In the genomic region with DNA sequence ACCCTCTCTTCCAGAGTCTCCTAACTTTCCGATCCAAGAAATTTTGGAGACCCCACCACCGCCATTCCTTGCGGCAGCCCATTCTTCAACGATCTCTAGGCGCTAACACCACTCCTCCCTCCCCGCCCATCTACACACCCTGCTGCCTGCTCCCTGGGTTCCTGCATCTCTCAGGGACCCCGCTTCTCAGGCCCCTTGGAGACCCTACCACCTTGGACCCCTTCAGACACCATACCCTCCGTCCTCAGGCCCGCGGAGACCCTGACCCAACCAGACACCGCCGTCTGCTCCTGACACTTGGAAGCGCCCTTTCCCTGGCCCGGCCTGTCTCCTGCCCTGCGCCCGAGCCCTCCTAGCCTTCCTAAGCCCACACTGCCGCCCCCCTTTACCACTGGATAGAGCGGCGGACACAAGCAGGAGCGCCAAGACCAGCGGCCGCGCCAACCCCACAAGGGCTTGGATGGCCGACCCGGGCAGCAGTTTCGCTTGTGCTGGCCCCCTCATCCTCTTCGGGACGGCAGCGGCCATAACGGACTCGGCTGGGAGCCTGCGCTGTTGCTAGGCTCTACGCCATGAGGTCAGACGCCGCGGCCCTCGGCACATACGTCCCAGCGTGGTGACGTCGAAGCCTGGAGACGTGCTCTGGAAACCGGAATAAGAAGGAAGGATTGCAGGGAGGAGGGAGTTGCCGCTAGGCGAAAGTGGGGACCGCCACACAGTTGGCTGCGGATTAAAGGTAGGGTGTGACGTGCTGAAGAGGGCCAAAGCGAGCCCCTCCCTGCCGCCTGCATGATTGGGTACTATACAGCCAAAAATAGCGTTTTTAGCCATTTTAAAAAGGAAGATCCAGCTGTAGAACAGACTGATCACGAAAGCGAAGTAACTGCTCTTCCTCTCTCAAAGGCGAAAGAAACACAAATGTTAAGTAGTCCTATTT, we compare ENCODE assay signal across 8 cellular contexts. TPM values are rescaled to one million over a fixed set of nuclear protein-coding genes. Genes with fewer than 3 reads are reported as not detected.
DNase-seq lines count a peak whose midpoint lies in the region; ATAC-seq, FAIRE-seq and TF ChIP-seq lines count a peak whose summit lies in the region.

C5orf15 (minus strand) TSS at position 569 of the 937 bp plus-strand sequence; CDS start at position 528, 41 bp downstream.

- H3K4me3 Mint-ChIP-seq in T-cell: peak within 1 kb of the TSS; percentile 93 to 100 (median 98)

- no peak within 1 kb of the TSS for H2BK5ac ChIP-seq in trophoblast cell (ENCODE audit: low read depth, low read length, poor library complexity)

- H3K18ac ChIP-seq in trophoblast cell (ENCODE audit: low read length): peak within 1 kb of the TSS; percentile 53

- H3K14ac ChIP-seq in trophoblast cell (ENCODE audit: low read length): peak within 1 kb of the TSS; percentile 91

- H3K27ac Mint-ChIP-seq in T-cell: peak within 1 kb of the TSS; percentile 95 to 98

- CTCF ChIA-PET in T-cell (lab: Charles Lee): interaction anchor here in 1 of 2 donors (0.6 kb wide), 1 partner anchor 933 kb away, joined by 4 read pairs; no protein-coding TSS in a partner anchor

- TF ChIP-seq POLR2A in GM12891 (IDR thresholded peaks at IDR 0.05; ENCODE audit: low read depth, low read length) (peak; percentile 76), transverse colon (IDR thresholded peaks at IDR 0.05) (peak; percentile 78)

- no peaks in the 10 kb centered on the region for H3K27me3 Mint-ChIP-seq in T-cell

- WGBS in adipose tissue, 3 donors: 0 to 1% (median 1%) methylated on average over 54 of the region's 54 CpGs
- no CpG with 5 or more reads among the region's 54 CpGs for whole genome bisulfite sequencing in trophoblast cell (ENCODE audit: extremely low coverage, insufficient coverage, insufficient read length)
- 0% methylated on average over 13 to 42 of the region's 54 CpGs for WGBS in transverse colon (ENCODE audit: low coverage in 1 of 2), 2 donors

- peak within 1 kb of the TSS; percentile 88 for H2BK120ac ChIP-seq in trophoblast cell (ENCODE audit: insufficient read depth, low read length, poor library complexity)

- no peak within 1 kb of the TSS for H3K23ac ChIP-seq in trophoblast cell (ENCODE audit: low read length)

- intact Hi-C loops in cardiac septum (cut with DNase I): loop anchor here (1.0 kb wide), 2 partner anchors 15 to 37 kb away; no protein-coding TSS in a partner anchor
- intact Hi-C loops in transverse colon (cut with DNase I; ENCODE audit: low total_unique reads): no loop called here

- POLR2A ChIA-PET in T-cell (lab: Charles Lee): interaction anchor here in 1 of 2 donors (1.5 kb wide), 1 partner anchor 35 kb away, joined by 7 read pairs; no protein-coding TSS in a partner anchor

- no peak for TF ChIP-seq EP300 in transverse colon (IDR thresholded peaks at IDR 0.05; ENCODE audit: low read depth)

- H3K9me3 Mint-ChIP-seq in T-cell: no peaks in the 10 kb centered on the region

- peak within 1 kb of the TSS; percentile 98 for H4K8ac ChIP-seq in trophoblast cell (ENCODE audit: low read depth, low read length)

- peaks cover 4% of the 10 kb centered on the region for H3K79me2 ChIP-seq in trophoblast cell (ENCODE audit: control insufficient read depth, insufficient read depth, low read length, poor library complexity)

- H3K36me3 Mint-ChIP-seq in T-cell: peaks cover 28% of the 10 kb centered on the region

- peak within 1 kb of the TSS; percentile 92 for H3K9ac ChIP-seq in trophoblast cell (ENCODE audit: low read length)

- H3K4me2 ChIP-seq in trophoblast cell (ENCODE audit: low read length): peak within 1 kb of the TSS; percentile 74

- ATAC-seq in HG02840 (IDR thresholded peaks at IDR 0.05; ENCODE audit: low FRiP score, unreplicated experiment) (peak; percentile 98), T-cell (replicated peaks in 1 of 4) (peak; percentile 97 to 99 (median 98))

- H3K4me1 ChIP-seq in trophoblast cell (ENCODE audit: control insufficient read depth in 1 of 2, insufficient read depth in 2 of 2, low read length in 2 of 2): peaks cover 3 to 5% of the 10 kb centered on the region in 2 experiments
- H3K4me1 ChIP-seq in transverse colon: peaks cover 7 to 28% (median 15%) of the 10 kb centered on the region in 4 donors

- peaks cover 7 to 10% of the 10 kb centered on the region in 2 experiments for H3K36me3 ChIP-seq in trophoblast cell (ENCODE audit: control insufficient read depth in 1 of 2, insufficient read depth in 2 of 2, low read length in 2 of 2)
- peaks cover 0 to 7% (median 1%) of the 10 kb centered on the region in 4 donors for H3K36me3 ChIP-seq in transverse colon

- peak within 1 kb of the TSS; percentile 64 for H2AK5ac ChIP-seq in trophoblast cell (ENCODE audit: low read length)

- DNase-seq in GM12891 (ENCODE audit: insufficient read length, low spot score) (peak; percentile 71), NCI-H1436 treated with DMSO at 0.1 percent for 48 hours (lab: John Stamatoyannopoulos, UW) (peak; percentile 70), T-cell (peak; percentile 74 to 95 (median 90)), cardiac septum (ENCODE audit: low spot score) (peak; percentile 98), trophoblast cell (peak; percentile 98 to 99), transverse colon (peak; percentile 96)

- H2BK12ac ChIP-seq in trophoblast cell (ENCODE audit: low read length): no peak within 1 kb of the TSS

- H3K79me1 ChIP-seq in trophoblast cell (ENCODE audit: low read length): peaks cover 7% of the 10 kb centered on the region

- peak within 1 kb of the TSS; percentile 7 for H3K27ac ChIP-seq in adipose tissue (ENCODE audit: low read depth, low read length)
- H3K27ac ChIP-seq in trophoblast cell (ENCODE audit: low read depth, low read length): peak within 1 kb of the TSS; percentile 74
- H3K27ac ChIP-seq in transverse colon: peak within 1 kb of the TSS; percentile 84 to 92 (median 90)

- FAIRE-seq in GM12891 (lab: Jason Lieb, UNC): peak; percentile 99

- peaks cover 46 to 54% (median 49%) of the 10 kb centered on the region in 3 donors for H3K4me1 Mint-ChIP-seq in T-cell

- in situ Hi-C loops in transverse colon (cut with MboI; ENCODE audit: low pct_ligation_motif_present in 1 of 4, low pct_unique_long_range_greater_than_20kb in 1 of 4, low sequenced_read_pairs in 3 of 4): no loop called here

- H3K4ac ChIP-seq in trophoblast cell (ENCODE audit: low read depth, low read length): peak within 1 kb of the TSS; percentile 85

- peak within 1 kb of the TSS; percentile 91 for H3K4me3 ChIP-seq in trophoblast cell (ENCODE audit: low read depth, low read length)
- H3K4me3 ChIP-seq in transverse colon: peak within 1 kb of the TSS; percentile 63 to 87 (median 72)

- peak in 4 of 5 experiments; percentile 25 to 59 (median 42) for TF ChIP-seq CTCF in transverse colon (IDR thresholded peaks at IDR 0.05)

- no peaks in the 10 kb centered on the region for H3K27me3 ChIP-seq in trophoblast cell (ENCODE audit: insufficient read depth, low read length)
- no peaks in the 10 kb centered on the region for H3K27me3 ChIP-seq in transverse colon

- H3K9me3 ChIP-seq in trophoblast cell (ENCODE audit: insufficient read depth, low read depth, low read length): no peaks in the 10 kb centered on the region
- H3K9me3 ChIP-seq in transverse colon: no peaks in the 10 kb centered on the region

- peak within 1 kb of the TSS; percentile 92 for H2AFZ ChIP-seq in trophoblast cell (ENCODE audit: insufficient read depth, low read length, poor library complexity)

- peak within 1 kb of the TSS; percentile 98 for H4K12ac ChIP-seq in trophoblast cell (ENCODE audit: low read depth, low read length)

- peak within 1 kb of the TSS; percentile 85 for H4K91ac ChIP-seq in trophoblast cell (ENCODE audit: low read depth, low read length)

TF ChIP-seq in GM12891, 5 proteins besides CTCF, POLR2A, EP300 and RAD21:
- TF ChIP-seq POLR2AphosphoS5 (IDR thresholded peaks at IDR 0.05; ENCODE audit: low read depth, low read length): peak; percentile 62; the same call in 1 of the 2 replicates
- TF ChIP-seq TAF1 (IDR thresholded peaks at IDR 0.05; ENCODE audit: low read depth, low read length): peak; percentile 77
- no peak for TF ChIP-seq PAX5 (IDR thresholded peaks at IDR 0.05; ENCODE audit: insufficient read depth, low read length, severe bottlenecking)
TF ChIP-seq in GM12891: peak in this region for 2.

RNA-seq across cellular contexts. Expression of gene C5orf15, which starts in this region (rescaled TPM):
- 22.4 TPM for polyA plus RNA-seq in GM12891 (2012; ENCODE audit: low read depth, missing spikeins)
- total RNA-seq in T-cell: 10 to 100 TPM; 12.6 to 14.7 (median 14.5) TPM
- polyA plus RNA-seq in adipose tissue: 10 to 100 TPM; 17.0 to 29.5 (median 17.7) TPM
- 22.5 TPM for total RNA-seq in cardiac septum
- 66.6 and 67.9 TPM in 2 replicates for polyA plus RNA-seq in trophoblast cell (2013)
- 10 to 100 TPM; 36.5 to 91.7 (median 45.6) TPM for total RNA-seq in transverse colon

Comparison
In these comparisons a context has a peak if more than half of its experiments do, and no peak if none do; other contexts are left out.
1. Peak in every context shown above with its lines: DNase-seq, ATAC-seq, H3K4me3 ChIP-seq and H3K27ac ChIP-seq.
2. H3K27ac ChIP-seq: peak in every context shown above with its lines; median percentile 90 in transverse colon; 74 in trophoblast cell; 7 in adipose tissue.